28 cellular contexts compared by ENCODE assay signal in the genomic region with DNA sequence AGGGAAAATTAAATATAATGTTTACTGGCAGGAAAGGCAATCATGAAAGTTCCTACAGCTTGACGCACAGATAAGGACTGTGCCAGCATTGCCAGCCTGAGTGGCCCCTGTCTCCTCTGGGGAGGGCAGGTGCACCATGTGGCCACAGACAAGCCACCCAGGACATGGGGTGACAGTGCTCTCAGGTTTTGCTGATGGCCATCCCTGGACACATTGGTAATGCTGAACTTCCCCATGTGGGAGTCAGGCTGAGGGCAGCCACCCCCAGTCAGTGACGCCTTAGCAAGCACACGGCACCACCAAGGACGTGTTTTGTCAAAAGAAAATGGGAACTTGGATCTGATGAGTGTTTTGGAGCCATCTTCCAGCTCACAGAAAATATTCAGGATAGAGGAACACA.
"Had no signal": no experiment of that assay in that cellular context is flagged by ENCODE, and none has a peak within 500 bp of the region (broad histone marks: within the 10 kb centered on the region; RNA-seq: fewer than 3 reads in every experiment).

No MANE protein-coding gene starts in this region.

- H3K9me3 Mint-ChIP-seq: activated naive CD4-positive, alpha-beta T cell treated with anti-CD3 and anti-CD28 coated beads, Interleukin-2, amount 50 U/mL, for 24 hours; activated T-cell treated with anti-CD3 and anti-CD28 coated beads, Interleukin-2, amount 50 U/mL, for 72 hours; activated T-helper 2 cell treated with anti-CD3 and anti-CD28 coated beads, Interferon-gamma antibody, Interleukin-2, Interleukin-4, amounts not matched to agents 10 μg/mL and 5 μg/mL and 100 μg/mL, durations not matched to agents 14 hours and 24 hours and 36 hours; IgD-negative memory B cell; WTC11 had no signal

- DNase-seq: activated CD4-positive, alpha-beta T cell treated with anti-CD3 and anti-CD28 coated beads for 48 hours; activated CD4-positive, alpha-beta T cell treated with anti-CD3 and anti-CD28 coated beads, Interleukin-2, amount 50 U/mL, for 4 hours; activated CD4-positive, CD25-positive, alpha-beta regulatory T cell treated with anti-CD3 and anti-CD28 coated beads, Interleukin-2, amount 50 U/mL, for 72 hours; activated CD8-positive, alpha-beta T cell treated with anti-CD3 and anti-CD28 coated beads, Interleukin-2, amount 10 ng/mL, durations not matched to agents 7 days and 5 days; activated naive CD4-positive, alpha-beta T cell; activated T-cell treated with anti-CD3 and anti-CD28 coated beads, Interleukin-2, amount 50 U/mL, for 72 hours; caudate nucleus; KG1; NCI-H1092; NCI-H1417; NCI-H1930; NCI-H2171; NCI-H226; NCI-H526 treated with DMSO at 0.1 percent for 48 hours; NCI-H82; OCI-M1; Right ventricle myocardium superior; RPMI8226; T-helper 17 cell; T-helper 9 cell had no signal

- H3K4me3 Mint-ChIP-seq: activated CD8-positive, alpha-beta T cell treated with anti-CD3 and anti-CD28 coated beads, Interleukin-2, amount 10 ng/mL, durations not matched to agents 7 days and 5 days; activated naive CD4-positive, alpha-beta T cell treated with anti-CD3 and anti-CD28 coated beads, Interleukin-2, amount 50 U/mL, for 24 hours; activated T-cell treated with anti-CD3 and anti-CD28 coated beads, Interleukin-2, amount 50 U/mL, for 72 hours; IgD-negative memory B cell; T-helper 17 cell; WTC11 had no signal

- H3K36me3 Mint-ChIP-seq: activated naive CD4-positive, alpha-beta T cell treated with anti-CD3 and anti-CD28 coated beads, Interleukin-2, amount 50 U/mL, for 24 hours; IgD-negative memory B cell; WTC11 had no signal

- H3K4me1 ChIP-seq: breast epithelium, SJSA1 had no signal

- ATAC-seq: activated CD8-positive, alpha-beta T cell treated with anti-CD3 and anti-CD28 coated beads, Interleukin-2, amount 10 ng/mL, durations not matched to agents 7 days and 5 days; activated T-cell treated with anti-CD3 and anti-CD28 coated beads, Interleukin-2, amount 50 U/mL, for 72 hours; Panc1; SK-N-SH treated with all-trans-retinoic acid at 6 μM for 48 hours; T-helper 17 cell had no signal

- H3K36me3 ChIP-seq: breast epithelium, SJSA1 had no signal

- H3K27ac ChIP-seq: breast epithelium, SJSA1 had no signal

- H3K9me3 ChIP-seq: breast epithelium, SJSA1 had no signal

- H3K4me1 Mint-ChIP-seq: activated naive CD4-positive, alpha-beta T cell treated with anti-CD3 and anti-CD28 coated beads, Interleukin-2, amount 50 U/mL, for 24 hours; T-helper 17 cell had no signal

- H3K27ac Mint-ChIP-seq: activated CD8-positive, alpha-beta T cell treated with anti-CD3 and anti-CD28 coated beads, Interleukin-2, amount 10 ng/mL, durations not matched to agents 7 days and 5 days; activated naive CD4-positive, alpha-beta T cell treated with anti-CD3 and anti-CD28 coated beads, Interleukin-2, amount 50 U/mL, for 24 hours; activated T-cell treated with anti-CD3 and anti-CD28 coated beads, Interleukin-2, amount 50 U/mL, for 72 hours; activated T-helper 2 cell treated with anti-CD3 and anti-CD28 coated beads, Interferon-gamma antibody, Interleukin-2, Interleukin-4, amounts not matched to agents 10 μg/mL and 5 μg/mL and 100 μg/mL, durations not matched to agents 14 hours and 24 hours and 36 hours; IgD-negative memory B cell; T-helper 17 cell; WTC11 had no signal

- H3K4me3 ChIP-seq: breast epithelium, SJSA1 had no signal
